Comparison of ENCODE assay signal across 8 cellular contexts in genomic region chr5:120463991-120464626, GRCh38. TPM values are rescaled to one million over a fixed set of nuclear protein-coding genes. Genes with fewer than 3 reads are reported as not detected.
DNase-seq lines count a peak whose midpoint lies in the region; ATAC-seq, FAIRE-seq and TF ChIP-seq lines count a peak whose summit lies in the region.

Gene PRR16 (plus strand): TSS chr5:120464300.

- H2AFZ ChIP-seq in HepG2 (ENCODE audit: low read length) = peak within 1 kb of the TSS; percentile 42

- peak within 1 kb of the TSS in 2 of 3 experiments; percentile 22 to 66; a peak in 5 of 6 replicates for H3K4me3 ChIP-seq in HepG2 (replicated peaks in 1 of 3; ENCODE audit: insufficient read depth in 1 of 3, low read depth in 2 of 3, low read length in 3 of 3)

- CTCF ChIA-PET in HepG2 (lab: Yijun Ruan, JAX; ENCODE audit: low intra/inter-chr PET ratio, low total read pairs) = no interaction called here

- H3K27me3 ChIP-seq in HepG2 (ENCODE audit: control insufficient read depth in 1 of 2, insufficient read depth in 2 of 2, low read length in 2 of 2) = peaks cover 4 to 29% of the 10 kb centered on the region in 2 experiments

- H3K36me3 ChIP-seq in HepG2 (replicated peaks in 1 of 2; ENCODE audit: control insufficient read depth in 1 of 2, insufficient read depth in 2 of 2, low read length in 2 of 2) = no peaks in the 10 kb centered on the region

- peak within 1 kb of the TSS; percentile 47 for H3K27ac Mint-ChIP-seq in dendritic cell treated with granulocyte-macrophage colony-stimulating factor and Interleukin-4, amounts not matched to agents 40 ng/mL and 50 ng/mL, for 4 days
- no peak within 1 kb of the TSS for H3K27ac Mint-ChIP-seq in stimulated activated naive CD8-positive, alpha-beta T cell treated with anti-CD3 and anti-CD28 coated beads, Interleukin-15, amount 100 ng/mL, for 72 hours

- peaks cover 36% of the 10 kb centered on the region for H3K4me1 Mint-ChIP-seq in dendritic cell treated with granulocyte-macrophage colony-stimulating factor and Interleukin-4, amounts not matched to agents 40 ng/mL and 50 ng/mL, for 4 days (ENCODE audit: low read depth)
- H3K4me1 Mint-ChIP-seq in stimulated activated naive CD8-positive, alpha-beta T cell treated with anti-CD3 and anti-CD28 coated beads, Interleukin-15, amount 100 ng/mL, for 72 hours = peaks cover 25% of the 10 kb centered on the region

- H3K36me3 Mint-ChIP-seq in dendritic cell treated with granulocyte-macrophage colony-stimulating factor and Interleukin-4, amounts not matched to agents 40 ng/mL and 50 ng/mL, for 4 days (ENCODE audit: low read depth) = peaks cover 5% of the 10 kb centered on the region

- H3K4me1 ChIP-seq in HepG2 (ENCODE audit: insufficient read depth, low read length) = peaks cover 16% of the 10 kb centered on the region; the same call in 1 of the 2 replicates

- H3K9me3 Mint-ChIP-seq in dendritic cell treated with granulocyte-macrophage colony-stimulating factor and Interleukin-4, amounts not matched to agents 40 ng/mL and 50 ng/mL, for 4 days = no peaks in the 10 kb centered on the region
- no peaks in the 10 kb centered on the region for H3K9me3 Mint-ChIP-seq in stimulated activated naive CD8-positive, alpha-beta T cell treated with anti-CD3 and anti-CD28 coated beads, Interleukin-15, amount 100 ng/mL, for 72 hours

- in situ Hi-C loops in HepG2 (cut with HindIII; ENCODE audit: extremely low pct_ligation_motif_present, low pct_unique_long_range_greater_than_20kb) = no loop called here

- DNase-seq in COLO668 (lab: John Stamatoyannopoulos, UW; ENCODE audit: unreplicated experiment) (peak; percentile 72), SHP77 treated with DMSO at 0.1 percent for 48 hours (lab: John Stamatoyannopoulos, UW) (peak; percentile 7), HepG2 (ENCODE audit: low spot score) (no peak)
- DNase-seq in stimulated activated naive CD8-positive, alpha-beta T cell treated with anti-CD3 and anti-CD28 coated beads, Interleukin-15, amount 100 ng/mL, for 72 hours = peak in 1 of 2 donors; percentile 4
- no peak for DNase-seq in stimulated activated naive CD4-positive, alpha-beta T cell treated with Interleukin-2 at 50 U/mL for 16 hours (lab: John Stamatoyannopoulos, UW)

- peak within 1 kb of the TSS; percentile 71 for H3K4me2 ChIP-seq in HepG2 (ENCODE audit: low read depth, low read length)

- TF ChIP-seq POLR2A in HepG2 (IDR thresholded peaks at IDR 0.05; ENCODE audit: insufficient read depth in 1 of 2, low read depth in 2 of 2, low read length in 2 of 2) = no peak

- peak within 1 kb of the TSS; percentile 77 for H3K4me3 Mint-ChIP-seq in dendritic cell treated with granulocyte-macrophage colony-stimulating factor and Interleukin-4, amounts not matched to agents 40 ng/mL and 50 ng/mL, for 4 days
- peak within 1 kb of the TSS; percentile 67 to 69 for H3K4me3 Mint-ChIP-seq in stimulated activated naive CD8-positive, alpha-beta T cell treated with anti-CD3 and anti-CD28 coated beads, Interleukin-15, amount 100 ng/mL, for 72 hours

- no peak within 1 kb of the TSS for H3K9ac ChIP-seq in HepG2 (ENCODE audit: insufficient read depth, low read depth, low read length)

- no peak for FAIRE-seq in HepG2 (lab: Jason Lieb, UNC)

- WGBS in HepG2 (ENCODE audit: low lambda C conversion rate) = 2% methylated on average over 7 of the region's 62 CpGs

- H4K20me1 ChIP-seq in HepG2 (ENCODE audit: insufficient read depth, low read length) = no peaks in the 10 kb centered on the region

- POLR2A ChIA-PET in HepG2 (lab: Yijun Ruan, JAX) = no interaction called here

- no peaks in the 10 kb centered on the region for H3K79me2 ChIP-seq in HepG2 (ENCODE audit: insufficient read depth, low read length)

- ATAC-seq in GM19035 (IDR thresholded peaks at IDR 0.05; ENCODE audit: unreplicated experiment) (peak; percentile 73), HG03175 (IDR thresholded peaks at IDR 0.05; ENCODE audit: unreplicated experiment) (peak; percentile 82), HepG2 (peak; percentile 99)
- ATAC-seq in stimulated activated naive CD8-positive, alpha-beta T cell treated with anti-CD3 and anti-CD28 coated beads, Interleukin-15, amount 100 ng/mL, for 72 hours = peak; percentile 84

- intact Hi-C loops in dendritic cell treated with granulocyte-macrophage colony-stimulating factor and Interleukin-4, amounts not matched to agents 40 ng/mL and 50 ng/mL, for 4 days (cut with micrococcal nuclease) = loop anchor here (10.0 kb wide), 1 partner anchor 369 kb away; no protein-coding TSS in a partner anchor
- intact Hi-C loops in HepG2 (cut with micrococcal nuclease; ENCODE audit: unreplicated experiment) = no loop called here

- H3K27ac ChIP-seq in HepG2 (ENCODE audit: extremely low read length, insufficient read depth, low read length) = no peak within 1 kb of the TSS

- H3K27me3 Mint-ChIP-seq in dendritic cell treated with granulocyte-macrophage colony-stimulating factor and Interleukin-4, amounts not matched to agents 40 ng/mL and 50 ng/mL, for 4 days = peaks cover 22% of the 10 kb centered on the region
- peaks cover 50% of the 10 kb centered on the region for H3K27me3 Mint-ChIP-seq in stimulated activated naive CD8-positive, alpha-beta T cell treated with anti-CD3 and anti-CD28 coated beads, Interleukin-15, amount 100 ng/mL, for 72 hours

- TF ChIP-seq RAD21 in HepG2 (CRISPR knock-in tag; IDR thresholded peaks at IDR 0.05) = no peak

- no peak for TF ChIP-seq CTCF in HepG2 (CRISPR knock-in tag; IDR thresholded peaks at IDR 0.05)

- no peak for TF ChIP-seq EP300 in HepG2 (IDR thresholded peaks at IDR 0.05; ENCODE audit: low read depth in 2 of 2, low read length in 2 of 2)
- TF ChIP-seq EP300 in HepG2 (CRISPR knock-in tag; IDR thresholded peaks at IDR 0.05; ENCODE audit: borderline replicate concordance) = no peak

- H3K9me3 ChIP-seq in HepG2 (ENCODE audit: low read length) = no peaks in the 10 kb centered on the region

- BruUV-seq in HepG2 (replicated peaks; lab: Mats Ljungman, UMichigan) = no TSS peak

TF ChIP-seq in HepG2, 621 proteins besides CTCF, POLR2A, EP300 and RAD21 (continues in another document):
- TF ChIP-seq ZNF605 (CRISPR knock-in tag; IDR thresholded peaks at IDR 0.05) = no peak
- TF ChIP-seq MIXL1 (CRISPR knock-in tag; IDR thresholded peaks at IDR 0.05) = no peak
- TF ChIP-seq ZNF547 (CRISPR knock-in tag; IDR thresholded peaks at IDR 0.05) = peak; percentile 27; the same call in 1 of the 2 replicates
- no peak for TF ChIP-seq MXD3 (CRISPR knock-in tag; IDR thresholded peaks at IDR 0.05)
- no peak for TF ChIP-seq HNRNPUL1 (IDR thresholded peaks at IDR 0.05; ENCODE audit: low read depth, low read length)
- no peak for TF ChIP-seq MEIS1 (CRISPR knock-in tag; IDR thresholded peaks at IDR 0.05; ENCODE audit: borderline replicate concordance)
- no peak for TF ChIP-seq ZFP41 (CRISPR knock-in tag; IDR thresholded peaks at IDR 0.05; ENCODE audit: borderline replicate concordance)
- TF ChIP-seq GLMP (CRISPR knock-in tag; IDR thresholded peaks at IDR 0.05; ENCODE audit: borderline replicate concordance) = no peak

RNA-seq across cellular contexts. Expression of gene PRR16, which starts in this region (rescaled TPM):
- not detected in 2 replicates for total RNA-seq in HepG2 (2016; rRNA removed; fragmentation: Illumina TruSeq; extraction: Trizol)
- not detected in 2 replicates for total RNA-seq in HepG2 (2016; cell fraction: cytosol; rRNA removed; fragmentation: Illumina TruSeq; extraction: Trizol; ENCODE audit: low read depth)
- total RNA-seq in HepG2 (2016; cell fraction: insoluble cytoplasmic fraction; rRNA removed; fragmentation: Illumina TruSeq; extraction: Trizol) = not detected in 2 replicates
- not detected in 2 replicates for total RNA-seq in HepG2 (2016; cell fraction: membrane; rRNA removed; fragmentation: Illumina TruSeq; extraction: Trizol)
- total RNA-seq in HepG2 (2016; cell fraction: nucleus; rRNA removed; fragmentation: Illumina TruSeq; extraction: Trizol) = not detected in 2 replicates
- not detected in 2 replicates for polyA plus RNA-seq in HepG2 (2011; rRNA removed)
- not detected in 2 replicates for polyA plus RNA-seq in HepG2 (2011; cell fraction: cytosol; rRNA removed)
- polyA plus RNA-seq in HepG2 (2011; cell fraction: nucleus; rRNA removed) = not detected in 2 replicates
- not detected in 2 replicates for polyA plus RNA-seq in HepG2 (2012)
- not detected in 2 replicates for polyA plus RNA-seq in HepG2 (2016; cell fraction: cytosol; fragmentation: Illumina TruSeq; extraction: Trizol; ENCODE audit: low read depth)
- not detected in 2 replicates for polyA plus RNA-seq in HepG2 (2016; cell fraction: insoluble cytoplasmic fraction; fragmentation: Illumina TruSeq; extraction: Trizol; ENCODE audit: low read depth)
- not detected in 2 replicates for polyA plus RNA-seq in HepG2 (2016; cell fraction: membrane; fragmentation: Illumina TruSeq; extraction: Trizol; ENCODE audit: low read depth)
- polyA plus RNA-seq in HepG2 (2016; cell fraction: nucleus; fragmentation: Illumina TruSeq; extraction: Trizol; ENCODE audit: insufficient read depth, low read depth) = not detected in 2 replicates
- not detected in 2 replicates for polyA minus RNA-seq in HepG2 (2011; rRNA and poly(A)+ RNA removed; ENCODE audit: low replicate concordance)
- not detected in 2 replicates for polyA minus RNA-seq in HepG2 (2011; cell fraction: cytosol; rRNA and poly(A)+ RNA removed)
- not detected in 2 replicates for polyA minus RNA-seq in HepG2 (2011; cell fraction: nucleus; rRNA and poly(A)+ RNA removed)

Comparison
In these comparisons a context has a peak if more than half of its experiments do, and no peak if none do; other contexts are left out.
1. Peak in ATAC-seq, H3K4me3 ChIP-seq and H3K4me2 ChIP-seq in HepG2; RNA of the gene not detected or under 1 TPM.
2. DNase-seq: peak in COLO668 (single experiment) and SHP77 treated with DMSO at 0.1 percent for 48 hours (single experiment); none in HepG2 (single experiment) and stimulated activated naive CD4-positive, alpha-beta T cell treated with Interleukin-2 at 50 U/mL for 16 hours (single experiment).
3. Peak in every context shown above with its lines, with median percentiles within 50 percentile points of each other: ATAC-seq.